Comparison of ENCODE assay signal across 9 cellular contexts in the genomic region with DNA sequence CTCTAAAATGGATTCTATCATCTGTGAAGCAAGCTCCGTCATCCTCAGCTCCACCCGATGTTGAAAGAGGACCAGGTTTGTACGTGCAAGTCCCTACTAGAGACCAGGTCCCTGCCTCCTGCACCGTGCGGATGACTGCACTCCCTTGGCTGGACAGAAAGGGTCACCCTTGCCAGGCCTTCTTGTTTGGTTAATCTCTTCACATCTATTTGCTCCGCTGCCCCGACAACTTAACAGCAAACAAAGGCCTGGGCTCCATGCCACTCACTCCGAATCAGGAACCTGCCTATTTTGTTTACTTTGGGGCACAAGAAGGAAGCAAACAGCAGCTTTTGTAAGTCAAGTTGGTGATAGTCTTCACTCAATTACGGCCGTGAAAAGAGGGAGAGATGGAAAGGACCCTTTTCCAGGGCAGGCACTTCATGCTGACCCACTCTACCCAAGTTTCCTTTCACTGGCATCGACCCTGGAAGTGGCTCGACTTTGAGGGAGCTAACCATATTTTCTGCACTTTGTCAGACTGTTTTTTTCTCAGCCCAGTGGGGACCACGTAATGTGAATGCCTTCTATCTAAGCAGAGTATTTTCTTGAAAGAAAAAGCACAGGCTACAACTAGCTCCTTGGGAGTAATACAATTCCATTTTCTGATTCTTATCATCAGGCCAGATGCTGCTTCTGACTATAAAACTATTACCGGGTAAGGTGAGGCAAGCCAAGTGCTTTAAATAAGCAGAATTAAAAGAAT.
A peak's percentile ranks its signal among the peaks of the same experiment; 100 is the strongest.
DNase-seq lines count a peak whose midpoint lies in the region; ATAC-seq and TF ChIP-seq lines count a peak whose summit lies in the region.
"Had no signal": no experiment of that assay in that cellular context is flagged by ENCODE, and none has a peak within 500 bp of the region (broad histone marks: within the 10 kb centered on the region; RNA-seq: fewer than 3 reads in every experiment).

No MANE protein-coding gene starts in this region.

- DNase-seq in T47D (ENCODE audit: low read depth in 1 of 2, low spot score in 1 of 2) (peak; percentile 66 to 91), MCF 10A (ENCODE audit: unreplicated experiment) (no peak), mesothelial cell of epicardium (ENCODE audit: low spot score in 2 of 2, unreplicated experiment in 2 of 2) (no peak), sigmoid colon (no peak), AG20443 (ENCODE audit: low spot score) (no peak), activated T-cell treated with anti-CD3 and anti-CD28 coated beads for 4 hours (no peak)
- no peak for DNase-seq in activated CD4-positive, alpha-beta T cell treated with anti-CD3 and anti-CD28 coated beads for 36 hours
- DNase-seq: activated CD8-positive, alpha-beta memory T cell treated with anti-CD3 and anti-CD28 coated beads for 24 hours had no signal

- H3K9me3 ChIP-seq in endocrine pancreas (ENCODE audit: control insufficient read depth, low read length) (no peaks in the 10 kb centered on the region), sigmoid colon (no peaks in the 10 kb centered on the region)

- H3K4me3 Mint-ChIP-seq in MCF 10A (ENCODE audit: unreplicated experiment), result no peak overlapping the region
- peak overlapping the region; percentile 13 for H3K4me3 Mint-ChIP-seq in mesothelial cell of epicardium
- H3K4me3 Mint-ChIP-seq in activated CD4-positive, alpha-beta T cell treated with anti-CD3 and anti-CD28 coated beads for 36 hours, result no peak overlapping the region

- peak overlapping the region in 2 of 4 donors; percentile 31 to 55 for H3K27ac ChIP-seq in sigmoid colon

- in situ Hi-C loops in T47D (cut with HindIII; ENCODE audit: low pct_unique_long_range_greater_than_20kb, low sequenced_read_pairs), result no loop called here

- TF ChIP-seq EP300 in sigmoid colon (IDR thresholded peaks at IDR 0.05), result no peak

- no TSS peak for BruUV-seq in MCF 10A (replicated peaks; lab: Mats Ljungman, UMichigan)

- H3K27me3 Mint-ChIP-seq in MCF 10A (ENCODE audit: insufficient read depth, unreplicated experiment) (no peaks in the 10 kb centered on the region), mesothelial cell of epicardium (ENCODE audit: low read depth) (no peaks in the 10 kb centered on the region)
- no peaks in the 10 kb centered on the region for H3K27me3 Mint-ChIP-seq in activated CD4-positive, alpha-beta T cell treated with anti-CD3 and anti-CD28 coated beads for 36 hours

- TF ChIP-seq CTCF in MCF 10A (IDR thresholded peaks at IDR 0.05; ENCODE audit: unreplicated experiment) (no peak), mesothelial cell of epicardium (IDR thresholded peaks at IDR 0.05; ENCODE audit: unreplicated experiment) (no peak), sigmoid colon (IDR thresholded peaks at IDR 0.05) (no peak)

- POLR2A ChIA-PET in MCF 10A (lab: Yijun Ruan, JAX), result no interaction called here
- POLR2A ChIA-PET in activated CD4-positive, alpha-beta T cell treated with anti-CD3 and anti-CD28 coated beads for 36 hours (lab: Charles Lee), result no interaction called here

- H3K4me1 ChIP-seq in endocrine pancreas (ENCODE audit: control insufficient read depth, insufficient read depth, low read length) (peaks cover 22% of the 10 kb centered on the region), sigmoid colon (peaks cover 0 to 31% (median 25%) of the 10 kb centered on the region in 4 donors)

- TF ChIP-seq POLR2A in sigmoid colon (IDR thresholded peaks at IDR 0.05), result no peak

- H3K9ac ChIP-seq in endocrine pancreas (ENCODE audit: control insufficient read depth, insufficient read depth, low read length), result no peak overlapping the region

- H3K27ac Mint-ChIP-seq in MCF 10A (ENCODE audit: low read depth, unreplicated experiment), result no peak overlapping the region
- H3K27ac Mint-ChIP-seq in mesothelial cell of epicardium, result peak overlapping the region; percentile 69
- H3K27ac Mint-ChIP-seq in activated CD4-positive, alpha-beta T cell treated with anti-CD3 and anti-CD28 coated beads for 36 hours, result no peak overlapping the region

- H3K9me3 Mint-ChIP-seq in MCF 10A (ENCODE audit: unreplicated experiment) (no peaks in the 10 kb centered on the region), mesothelial cell of epicardium (no peaks in the 10 kb centered on the region)
- no peaks in the 10 kb centered on the region for H3K9me3 Mint-ChIP-seq in activated CD4-positive, alpha-beta T cell treated with anti-CD3 and anti-CD28 coated beads for 36 hours (ENCODE audit: low read depth)

- H3K27me3 ChIP-seq in endocrine pancreas (ENCODE audit: control insufficient read depth, insufficient read depth, low read length) (no peaks in the 10 kb centered on the region), sigmoid colon (no peaks in the 10 kb centered on the region)

- H3K4me1 Mint-ChIP-seq in MCF 10A (ENCODE audit: insufficient read depth, unreplicated experiment) (no peaks in the 10 kb centered on the region), mesothelial cell of epicardium (peaks cover 52% of the 10 kb centered on the region)
- peaks cover 9% of the 10 kb centered on the region for H3K4me1 Mint-ChIP-seq in activated CD4-positive, alpha-beta T cell treated with anti-CD3 and anti-CD28 coated beads for 36 hours

- H3K36me3 ChIP-seq in endocrine pancreas (ENCODE audit: control insufficient read depth, insufficient read depth, low read length), result no peaks in the 10 kb centered on the region
- no peaks in the 10 kb centered on the region for H3K36me3 ChIP-seq in sigmoid colon

- whole genome bisulfite sequencing in sigmoid colon, 2 donors, result 13 to 62% methylated on average over 14 of the region's 14 CpGs

- CTCF ChIA-PET in MCF 10A (lab: Yijun Ruan, JAX), result interaction anchor here (1.4 kb wide), 1 partner anchor 173 kb away, joined by 4 read pairs; no protein-coding TSS in a partner anchor
- CTCF ChIA-PET in activated CD4-positive, alpha-beta T cell treated with anti-CD3 and anti-CD28 coated beads for 36 hours (lab: Charles Lee), result interaction anchor here (1.4 kb wide), 1 partner anchor 186 kb away, joined by 4 read pairs; no protein-coding TSS in a partner anchor

- intact Hi-C loops in MCF 10A (cut with micrococcal nuclease) (no loop called here), sigmoid colon (cut with DNase I) (no loop called here)
- intact Hi-C loops in activated CD4-positive, alpha-beta T cell treated with anti-CD3 and anti-CD28 coated beads for 36 hours (cut with DNase I, micrococcal nuclease), result no loop called here

- no peak for ATAC-seq in activated CD4-positive, alpha-beta T cell treated with anti-CD3 and anti-CD28 coated beads for 36 hours

- no peaks in the 10 kb centered on the region for H3K36me3 Mint-ChIP-seq in MCF 10A (ENCODE audit: insufficient read depth, unreplicated experiment)
- H3K36me3 Mint-ChIP-seq in mesothelial cell of epicardium, result peaks cover 6% of the 10 kb centered on the region
- H3K36me3 Mint-ChIP-seq in activated CD4-positive, alpha-beta T cell treated with anti-CD3 and anti-CD28 coated beads for 36 hours (ENCODE audit: low read depth), result peaks cover 9% of the 10 kb centered on the region

- H3K4me3 ChIP-seq in endocrine pancreas (ENCODE audit: control insufficient read depth, insufficient read depth, low read length), result peak overlapping the region; percentile 68
- no peak overlapping the region for H3K4me3 ChIP-seq in sigmoid colon

Comparison
In these comparisons a context has a peak if more than half of its experiments do, and no peak if none do; other contexts are left out.
1. DNase-seq: peak in T47D (2 of 2); none in MCF 10A (single experiment), mesothelial cell of epicardium (0 of 2), sigmoid colon (single experiment), activated CD4-positive, alpha-beta T cell treated with anti-CD3 and anti-CD28 coated beads for 36 hours (single experiment), AG20443 (single experiment) and activated T-cell treated with anti-CD3 and anti-CD28 coated beads for 4 hours (single experiment).